In the genomic region with DNA sequence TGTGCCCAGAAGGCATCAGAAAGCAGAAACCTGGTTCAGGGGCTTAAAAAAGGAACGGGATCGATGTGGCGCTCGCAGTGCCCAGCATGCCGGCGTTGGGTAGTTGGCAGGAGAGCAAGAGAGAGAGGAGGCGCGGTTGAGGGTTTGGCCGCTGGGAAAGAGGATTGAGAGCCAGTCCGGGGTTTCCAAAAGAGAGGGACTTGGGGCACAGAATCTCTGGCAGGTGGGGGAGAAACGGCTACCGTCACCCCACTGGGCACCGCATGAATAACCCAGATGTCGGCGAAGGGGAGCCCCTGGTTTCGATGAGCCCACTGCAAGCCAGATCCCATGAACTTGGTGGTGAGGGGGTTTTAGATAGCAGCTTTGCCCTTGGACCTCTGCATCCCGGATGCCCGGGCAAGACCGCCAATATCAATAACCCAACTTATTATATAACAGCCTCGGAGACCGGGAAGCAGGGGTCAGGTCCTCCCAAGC, we compare ENCODE assay signal across 8 cellular contexts.
DNase-seq lines count a peak whose midpoint lies in the region; ATAC-seq and TF ChIP-seq lines count a peak whose summit lies in the region.

No MANE protein-coding gene starts in this region.

- no peaks in the 10 kb centered on the region for H3K9me3 Mint-ChIP-seq in activated CD4-positive, alpha-beta T cell treated with anti-CD3 and anti-CD28 coated beads, Interleukin-2, amount 10 ng/mL, durations not matched to agents 7 days and 5 days
- H3K9me3 Mint-ChIP-seq in T-cell: no peaks in the 10 kb centered on the region

- POLR2A ChIA-PET in activated CD4-positive, alpha-beta T cell treated with anti-CD3 and anti-CD28 coated beads, Interleukin-2, amount 10 ng/mL, durations not matched to agents 7 days and 5 days (lab: Charles Lee): no interaction called here
- POLR2A ChIA-PET in T-cell (lab: Charles Lee): interaction anchor here in 1 of 2 donors (1.0 kb wide), 1 partner anchor 24 kb away, joined by 4 read pairs; no protein-coding TSS in a partner anchor

- peaks cover 21% of the 10 kb centered on the region for H3K27me3 Mint-ChIP-seq in activated CD4-positive, alpha-beta T cell treated with anti-CD3 and anti-CD28 coated beads, Interleukin-2, amount 10 ng/mL, durations not matched to agents 7 days and 5 days
- peaks cover 0 to 3% of the 10 kb centered on the region in 2 donors for H3K27me3 Mint-ChIP-seq in T-cell

- DNase-seq in activated CD4-positive, alpha-beta T cell treated with anti-CD3 and anti-CD28 coated beads, Interleukin-2, amount 10 ng/mL, durations not matched to agents 7 days and 5 days: no peak
- no peak for DNase-seq in activated CD4-positive, alpha-beta T cell treated with anti-CD3 and anti-CD28 coated beads, Interleukin-2, amount 50 U/mL, for 4 hours
- no peak for DNase-seq in T-cell
- no peak for DNase-seq in fibroblast of pulmonary artery (ENCODE audit: low read depth)
- DNase-seq in ovary: peak in 2 of 5 donors; percentile 33 to 58
- DNase-seq in pons (ENCODE audit: low spot score): no peak
- no peak for DNase-seq in posterior vena cava (ENCODE audit: low spot score)
- DNase-seq in NK-92 (lab: John Stamatoyannopoulos, UW; ENCODE audit: unreplicated experiment): no peak

- intact Hi-C loops in ovary (cut with DNase I): loop anchor here (1.0 to 10.0 kb wide), 8 partner anchors 80 to 365 kb away; partner anchors contain the start of gene SSBP3 (in 2 of the 4)
- intact Hi-C loops in posterior vena cava (cut with DNase I): loop anchor here (2.0 to 10.0 kb wide), 6 partner anchors 77 to 633 kb away; no protein-coding TSS in a partner anchor

- H3K36me3 Mint-ChIP-seq in activated CD4-positive, alpha-beta T cell treated with anti-CD3 and anti-CD28 coated beads, Interleukin-2, amount 10 ng/mL, durations not matched to agents 7 days and 5 days (ENCODE audit: low read depth): no peaks in the 10 kb centered on the region
- H3K36me3 Mint-ChIP-seq in T-cell: no peaks in the 10 kb centered on the region

- peak overlapping the region; percentile 36 for H3K4me3 ChIP-seq in fibroblast of pulmonary artery (replicated peaks; ENCODE audit: low read depth, low read length)
- H3K4me3 ChIP-seq in ovary: peak overlapping the region; percentile 54

- H3K27ac Mint-ChIP-seq in activated CD4-positive, alpha-beta T cell treated with anti-CD3 and anti-CD28 coated beads, Interleukin-2, amount 10 ng/mL, durations not matched to agents 7 days and 5 days: peak overlapping the region; percentile 32
- peak overlapping the region; percentile 90 to 94 for H3K27ac Mint-ChIP-seq in T-cell

- peak overlapping the region in 1 of 2 donors; percentile 88 for H3K27ac ChIP-seq in ovary

- CTCF ChIA-PET in activated CD4-positive, alpha-beta T cell treated with anti-CD3 and anti-CD28 coated beads, Interleukin-2, amount 10 ng/mL, durations not matched to agents 7 days and 5 days (lab: Charles Lee): interaction anchor here (0.7 to 3.0 kb wide), 3 partner anchors 12 to 306 kb away, joined by 3 to 16 read pairs (median 11); partner anchors contain the start of gene SSBP3
- CTCF ChIA-PET in T-cell (lab: Charles Lee): interaction anchor here (0.6 to 3.3 kb wide), 4 partner anchors 81 to 439 kb away, joined by 3 to 35 read pairs (median 4); partner anchors contain the start of gene SSBP3 (in 1 of the 2)

- no peaks in the 10 kb centered on the region for H3K36me3 ChIP-seq in ovary

- H3K4me1 ChIP-seq in ovary (ENCODE audit: insufficient read depth): peaks cover 13% of the 10 kb centered on the region

- no peaks in the 10 kb centered on the region for H3K9me3 ChIP-seq in ovary

- no peak for TF ChIP-seq CTCF in fibroblast of pulmonary artery (IDR thresholded peaks at IDR 0.05; ENCODE audit: low read length, missing control alignments)
- no peak for TF ChIP-seq CTCF in ovary (IDR thresholded peaks at IDR 0.05)

- no peak for TF ChIP-seq EP300 in ovary (IDR thresholded peaks at IDR 0.05)

- no peak for TF ChIP-seq POLR2A in ovary (IDR thresholded peaks at IDR 0.05)

- peaks cover 46% of the 10 kb centered on the region for H3K4me1 Mint-ChIP-seq in activated CD4-positive, alpha-beta T cell treated with anti-CD3 and anti-CD28 coated beads, Interleukin-2, amount 10 ng/mL, durations not matched to agents 7 days and 5 days
- peaks cover 34 to 51% (median 44%) of the 10 kb centered on the region in 3 donors for H3K4me1 Mint-ChIP-seq in T-cell

- ATAC-seq in T-cell (replicated peaks in 1 of 4): no peak

- WGBS in ovary, 3 donors: 8 to 10% (median 9%) methylated on average over 21 of the region's 21 CpGs

- no peaks in the 10 kb centered on the region for H3K27me3 ChIP-seq in ovary

- peak overlapping the region; percentile 76 for H3K4me3 Mint-ChIP-seq in activated CD4-positive, alpha-beta T cell treated with anti-CD3 and anti-CD28 coated beads, Interleukin-2, amount 10 ng/mL, durations not matched to agents 7 days and 5 days
- peak overlapping the region; percentile 79 to 88 (median 85) for H3K4me3 Mint-ChIP-seq in T-cell
